Comparison of ENCODE assay signal across 11 cellular contexts in the genomic region with DNA sequence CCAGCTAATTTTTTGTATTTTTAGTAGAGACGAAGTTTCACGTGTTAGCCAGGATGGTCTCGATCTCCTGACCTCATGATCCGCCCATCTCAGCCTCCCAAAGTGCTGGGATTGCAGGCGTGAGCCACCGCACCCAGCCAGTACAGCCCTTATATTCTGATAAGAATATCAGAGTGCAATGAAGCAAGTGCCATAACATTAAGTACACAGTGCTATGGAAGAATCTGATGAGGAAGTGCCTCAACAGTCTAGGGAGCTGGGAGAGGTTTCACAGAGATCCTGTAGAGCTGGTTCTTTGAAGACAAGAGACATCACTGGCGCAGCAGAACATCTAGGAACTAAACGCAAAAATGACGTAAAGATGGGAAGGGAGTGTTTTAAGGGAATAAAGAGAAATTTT. TPM values are rescaled to one million over a fixed set of nuclear protein-coding genes. Genes with fewer than 3 reads are reported as not detected.
DNase-seq lines count a peak whose midpoint lies in the region; ATAC-seq lines count a peak whose summit lies in the region.
"Had no signal": no experiment of that assay in that cellular context is flagged by ENCODE, and none has a peak within 500 bp of the region (broad histone marks: within the 10 kb centered on the region; RNA-seq: fewer than 3 reads in every experiment).

No MANE protein-coding gene starts in this region.

- intact Hi-C loops in activated CD4-positive, alpha-beta T cell treated with anti-CD3 and anti-CD28 coated beads, Interleukin-2, amount 10 ng/mL, durations not matched to agents 24 days and 14 days (cut with micrococcal nuclease) = loop anchor here (5.0 kb wide), 1 partner anchor 268 kb away; no protein-coding TSS in a partner anchor

- no peak for DNase-seq in activated CD4-positive, alpha-beta T cell treated with anti-CD3 and anti-CD28 coated beads, Interleukin-2, amount 10 ng/mL, durations not matched to agents 24 days and 14 days
- DNase-seq in activated CD4-positive, alpha-beta T cell treated with anti-CD3 and anti-CD28 coated beads, Interleukin-2, amount 50 U/mL, for 48 hours = no peak
- no peak for DNase-seq in T-helper 17 cell
- DNase-seq in NCI-H1092 (lab: John Stamatoyannopoulos, UW) = no peak
- no peak for DNase-seq in NCI-H69 (lab: John Stamatoyannopoulos, UW)
- DNase-seq: NCI-H2227 treated with DMSO at 0.1 percent for 48 hours had no signal

- H3K9me3 ChIP-seq in T-helper 17 cell (ENCODE audit: control insufficient read depth, low read length, poor library complexity, severe bottlenecking) = no peaks in the 10 kb centered on the region
- H3K9me3 ChIP-seq: SJSA1 had no signal

- no peaks in the 10 kb centered on the region for H3K9me3 Mint-ChIP-seq in activated CD4-positive, alpha-beta T cell treated with anti-CD3 and anti-CD28 coated beads, Interleukin-2, amount 10 ng/mL, durations not matched to agents 24 days and 14 days
- H3K9me3 Mint-ChIP-seq in stimulated activated memory B cell treated with anti-CD40 and anti-IgM and Interleukin-4, amounts not matched to agents 10 μg/mL and 1 μg/mL and 100 μg/mL, for 72 hours = no peaks in the 10 kb centered on the region

- H3K27ac Mint-ChIP-seq in activated CD4-positive, alpha-beta T cell treated with anti-CD3 and anti-CD28 coated beads, Interleukin-2, amount 10 ng/mL, durations not matched to agents 24 days and 14 days = peak overlapping the region; percentile 30
- peak overlapping the region; percentile 91 for H3K27ac Mint-ChIP-seq in T-helper 17 cell
- peak overlapping the region; percentile 91 for H3K27ac Mint-ChIP-seq in stimulated activated memory B cell treated with anti-CD40 and anti-IgM and Interleukin-4, amounts not matched to agents 10 μg/mL and 1 μg/mL and 100 μg/mL, for 72 hours

- ATAC-seq in T-helper 17 cell (no peak), esophagus mucosa (peak; percentile 56), GM19324 (IDR thresholded peaks at IDR 0.05; ENCODE audit: low FRiP score, unreplicated experiment) (no peak)
- no peak for ATAC-seq in stimulated activated memory B cell treated with anti-CD40 and anti-IgM and Interleukin-4, amounts not matched to agents 10 μg/mL and 1 μg/mL and 100 μg/mL, for 72 hours

- no peaks in the 10 kb centered on the region for H3K27me3 Mint-ChIP-seq in activated CD4-positive, alpha-beta T cell treated with anti-CD3 and anti-CD28 coated beads, Interleukin-2, amount 10 ng/mL, durations not matched to agents 24 days and 14 days
- H3K27me3 Mint-ChIP-seq in T-helper 17 cell = no peaks in the 10 kb centered on the region
- no peaks in the 10 kb centered on the region for H3K27me3 Mint-ChIP-seq in stimulated activated memory B cell treated with anti-CD40 and anti-IgM and Interleukin-4, amounts not matched to agents 10 μg/mL and 1 μg/mL and 100 μg/mL, for 72 hours

- H3K36me3 Mint-ChIP-seq in activated CD4-positive, alpha-beta T cell treated with anti-CD3 and anti-CD28 coated beads, Interleukin-2, amount 10 ng/mL, durations not matched to agents 24 days and 14 days (ENCODE audit: low read depth) = peaks cover 46% of the 10 kb centered on the region
- H3K36me3 Mint-ChIP-seq in T-helper 17 cell (ENCODE audit: low read depth) = peaks cover 2% of the 10 kb centered on the region
- peaks cover 33% of the 10 kb centered on the region for H3K36me3 Mint-ChIP-seq in stimulated activated memory B cell treated with anti-CD40 and anti-IgM and Interleukin-4, amounts not matched to agents 10 μg/mL and 1 μg/mL and 100 μg/mL, for 72 hours

- peak overlapping the region; percentile 97 for H3K4me3 Mint-ChIP-seq in activated CD4-positive, alpha-beta T cell treated with anti-CD3 and anti-CD28 coated beads, Interleukin-2, amount 10 ng/mL, durations not matched to agents 24 days and 14 days
- H3K4me3 Mint-ChIP-seq in T-helper 17 cell = peak overlapping the region; percentile 97
- H3K4me3 Mint-ChIP-seq in stimulated activated memory B cell treated with anti-CD40 and anti-IgM and Interleukin-4, amounts not matched to agents 10 μg/mL and 1 μg/mL and 100 μg/mL, for 72 hours = peak overlapping the region; percentile 48

- H3K4me1 Mint-ChIP-seq in activated CD4-positive, alpha-beta T cell treated with anti-CD3 and anti-CD28 coated beads, Interleukin-2, amount 10 ng/mL, durations not matched to agents 24 days and 14 days = peaks cover 41% of the 10 kb centered on the region
- peaks cover 25% of the 10 kb centered on the region for H3K4me1 Mint-ChIP-seq in T-helper 17 cell
- H3K4me1 Mint-ChIP-seq in stimulated activated memory B cell treated with anti-CD40 and anti-IgM and Interleukin-4, amounts not matched to agents 10 μg/mL and 1 μg/mL and 100 μg/mL, for 72 hours = peaks cover 45% of the 10 kb centered on the region

RNA-seq across cellular contexts. Expression of gene RTCB, which starts 2.1 kb away (rescaled TPM):
- 104 and 105 TPM in 2 replicates for total RNA-seq in activated CD4-positive, alpha-beta T cell treated with anti-CD3 and anti-CD28 coated beads, Interleukin-2, amount 10 ng/mL, durations not matched to agents 24 days and 14 days
- total RNA-seq in T-helper 17 cell (10 to 100 TPM; 37.2 to 39.8 TPM), esophagus mucosa (50.3 TPM)

RNA-seq across cellular contexts. Expression of gene RFPL3, which starts 52.3 kb away (rescaled TPM):
- not detected in 2 replicates for total RNA-seq in activated CD4-positive, alpha-beta T cell treated with anti-CD3 and anti-CD28 coated beads, Interleukin-2, amount 10 ng/mL, durations not matched to agents 24 days and 14 days
- not detected for total RNA-seq in T-helper 17 cell
- not detected for total RNA-seq in esophagus mucosa
- total RNA-seq: bronchial epithelial cell, SJSA1 had no signal

RNA-seq across cellular contexts. Expression of gene BPIFC, which starts 54.3 kb away (rescaled TPM):
- total RNA-seq in activated CD4-positive, alpha-beta T cell treated with anti-CD3 and anti-CD28 coated beads, Interleukin-2, amount 10 ng/mL, durations not matched to agents 24 days and 14 days = not detected in 2 replicates
- total RNA-seq in T-helper 17 cell (not detected), esophagus mucosa (not detected)
- total RNA-seq: bronchial epithelial cell, SJSA1 had no signal

Comparison
In these comparisons a context has a peak if more than half of its experiments do, and no peak if none do; other contexts are left out.
1. H3K27ac Mint-ChIP-seq: peak in every context shown above with its lines; median percentile 91 in T-helper 17 cell; 91 in stimulated activated memory B cell treated with anti-CD40 and anti-IgM and Interleukin-4, amounts not matched to agents 10 μg/mL and 1 μg/mL and 100 μg/mL, for 72 hours; 30 in activated CD4-positive, alpha-beta T cell treated with anti-CD3 and anti-CD28 coated beads, Interleukin-2, amount 10 ng/mL, durations not matched to agents 24 days and 14 days.